Comparison of ENCODE assay signal across 13 cellular contexts in the genomic region with DNA sequence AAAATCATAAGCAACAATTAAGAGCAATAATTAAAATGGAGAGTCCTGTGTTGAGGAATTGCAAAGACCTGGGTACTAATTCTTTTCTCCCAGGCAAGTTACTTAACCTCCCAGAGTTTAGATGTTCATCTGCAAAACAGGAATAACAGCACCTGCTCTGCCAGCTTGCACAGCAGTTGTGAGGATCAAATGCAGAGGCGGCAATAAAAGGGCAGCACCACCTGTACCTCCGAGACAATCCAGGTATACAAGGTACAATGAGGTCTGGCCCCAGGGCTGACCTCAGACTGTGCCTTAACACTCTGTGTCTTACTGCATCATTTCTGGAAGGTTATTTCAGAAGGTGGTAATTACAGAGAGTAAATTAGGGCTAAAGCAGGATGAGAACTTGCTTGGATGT.
"Had no signal": no experiment of that assay in that cellular context is flagged by ENCODE, and none has a peak within 500 bp of the region (broad histone marks: within the 10 kb centered on the region; RNA-seq: fewer than 3 reads in every experiment).

No MANE protein-coding gene starts in this region.

- ATAC-seq: left lobe of liver; naive thymus-derived CD4-positive, alpha-beta T cell had no signal

- DNase-seq: effector CD4-positive, alpha-beta T cell; endodermal cell; erythroblast; foreskin keratinocyte; head of caudate nucleus; kidney glomerular epithelial cell; mammary epithelial cell; naive thymus-derived CD4-positive, alpha-beta T cell; posterior cingulate gyrus; sigmoid colon; stimulated activated CD4-positive, alpha-beta T cell treated with anti-CD3 and anti-CD28 coated beads, Interleukin-2, amount 100 ng/mL, for 48 hours; stimulated activated naive CD4-positive, alpha-beta T cell treated with Interleukin-2 at 50 U/mL for 16 hours had no signal
